In the genomic region with DNA sequence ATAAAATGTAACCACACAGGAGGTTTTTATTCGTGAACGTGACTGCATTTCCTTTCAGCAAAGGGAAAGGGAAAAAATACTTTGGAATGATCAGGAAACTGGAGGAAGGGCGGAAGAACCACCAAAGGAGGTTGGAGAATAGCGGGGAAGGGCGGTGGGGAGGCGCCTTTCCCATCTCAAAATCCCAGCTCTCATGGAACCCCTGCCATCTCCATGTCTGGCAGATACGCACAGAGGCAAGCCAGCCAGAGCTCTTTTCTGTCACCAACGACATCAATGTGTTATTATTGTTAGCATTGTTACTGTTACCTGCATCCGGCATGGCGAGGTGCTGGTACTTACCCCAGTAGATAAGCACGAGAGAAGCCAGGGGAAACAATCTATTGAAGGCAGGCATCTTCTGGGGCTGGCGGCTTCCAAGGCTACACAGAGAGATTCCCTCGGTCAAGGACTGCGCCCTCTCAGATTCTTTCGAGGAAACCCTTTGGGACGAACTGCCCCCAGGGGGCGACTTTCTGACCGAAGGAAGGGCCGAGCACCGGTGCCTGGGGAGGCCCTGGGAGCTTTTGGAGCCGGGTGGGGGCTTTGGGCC, we compare ENCODE assay signal across 8 cellular contexts. TPM values are rescaled to one million over a fixed set of nuclear protein-coding genes. Genes with fewer than 3 reads are reported as not detected.
A peak's percentile ranks its signal among the peaks of the same experiment; 100 is the strongest.
DNase-seq lines count a peak whose midpoint lies in the region; ATAC-seq, FAIRE-seq and TF ChIP-seq lines count a peak whose summit lies in the region.

No MANE protein-coding gene starts in this region.

- WGBS in GM23248 (ENCODE audit: low coverage in 1 of 2, low lambda C conversion rate in 2 of 2, missing lambda C conversion rate in 2 of 2), 2 experiments, result 10 to 11% methylated on average over 18 to 21 of the region's 21 CpGs

- no peaks in the 10 kb centered on the region for H3K36me3 ChIP-seq in GM23248 (ENCODE audit: low read depth)
- no peaks in the 10 kb centered on the region for H3K36me3 ChIP-seq in astrocyte (ENCODE audit: insufficient read depth, low read length)
- no peaks in the 10 kb centered on the region for H3K36me3 ChIP-seq in vagina

- no peaks in the 10 kb centered on the region for H3K9me3 Mint-ChIP-seq in astrocyte (ENCODE audit: unreplicated experiment)

- TF ChIP-seq POLR2A in vagina (IDR thresholded peaks at IDR 0.05), result no peak

- TF ChIP-seq CTCF in AG04450 (IDR thresholded peaks at IDR 0.05; ENCODE audit: low read depth, low read length) (no peak), astrocyte (IDR thresholded peaks at IDR 0.05; ENCODE audit: insufficient read depth, low read depth, low read length) (no peak), vagina (IDR thresholded peaks at IDR 0.05) (no peak)

- H3K9me3 ChIP-seq in AG04450 (ENCODE audit: control insufficient read depth, insufficient read depth, low read length), result no peaks in the 10 kb centered on the region; the same call in 1 of the 2 replicates
- H3K9me3 ChIP-seq in GM23248 (ENCODE audit: low read depth), result no peaks in the 10 kb centered on the region
- H3K9me3 ChIP-seq in astrocyte (ENCODE audit: insufficient read depth, low read depth, low read length), result no peaks in the 10 kb centered on the region
- H3K9me3 ChIP-seq in vagina, result no peaks in the 10 kb centered on the region

- no peak for FAIRE-seq in astrocyte (lab: Jason Lieb, UNC)

- H3K27me3 ChIP-seq in AG04450 (ENCODE audit: control insufficient read depth, insufficient read depth, low read length) (peaks cover 8% of the 10 kb centered on the region), GM23248 (replicated peaks; ENCODE audit: insufficient read depth) (peaks cover 27% of the 10 kb centered on the region), astrocyte (ENCODE audit: insufficient read depth, low read length) (peaks cover 20% of the 10 kb centered on the region), vagina (no peaks in the 10 kb centered on the region)

- H3K4me3 ChIP-seq in AG04450 (ENCODE audit: low read depth, low read length) (peak overlapping the region; percentile 66; the same call in 1 of the 2 replicates), GM23248 (peak overlapping the region; percentile 64; the same call in 1 of the 2 replicates), astrocyte (ENCODE audit: insufficient read depth, low read depth, low read length) (peak overlapping the region; percentile 69), vagina (peak overlapping the region; percentile 62 to 63)

- H2AFZ ChIP-seq in GM23248, result peak overlapping the region; percentile 55; the same call in 1 of the 2 replicates
- peak overlapping the region; percentile 97 for H2AFZ ChIP-seq in astrocyte (ENCODE audit: low read depth, low read length)

- intact Hi-C loops in left colon (cut with DNase I, micrococcal nuclease) (no loop called here), vagina (cut with DNase I) (no loop called here), sciatic nerve (cut with DNase I) (no loop called here)

- POLR2A ChIA-PET in AG04450 (lab: Yijun Ruan, JAX), result no interaction called here

- no peaks in the 10 kb centered on the region for H3K9me2 ChIP-seq in GM23248 (ENCODE audit: insufficient read depth)

- ATAC-seq in left colon (peak; percentile 4), sciatic nerve (no peak)

- H3K27ac ChIP-seq in AG04450 (ENCODE audit: low read depth, low read length) (no peak overlapping the region), GM23248 (no peak overlapping the region), astrocyte (ENCODE audit: low read depth, low read length) (no peak overlapping the region), vagina (no peak overlapping the region)

- H3K4me2 ChIP-seq in GM23248 (ENCODE audit: unreplicated experiment) (peak overlapping the region; percentile 43), astrocyte (ENCODE audit: low read length) (peak overlapping the region; percentile 98)

- in situ Hi-C loops in GM23248 (cut with MboI), result no loop called here

- H3K9ac ChIP-seq in GM23248 (no peak overlapping the region), astrocyte (ENCODE audit: low read length) (no peak overlapping the region)

- H3K4me3 Mint-ChIP-seq in astrocyte (ENCODE audit: unreplicated experiment), result peak overlapping the region; percentile 86

- H3K4me1 ChIP-seq in GM23248 (ENCODE audit: insufficient read depth), result no peaks in the 10 kb centered on the region
- peaks cover 6% of the 10 kb centered on the region for H3K4me1 ChIP-seq in astrocyte (ENCODE audit: insufficient read depth, low read length)
- peaks cover 20% of the 10 kb centered on the region for H3K4me1 ChIP-seq in vagina

- peaks cover 22% of the 10 kb centered on the region for H3K27me3 Mint-ChIP-seq in astrocyte (ENCODE audit: low read depth, unreplicated experiment)

- no peaks in the 10 kb centered on the region for H3K36me3 Mint-ChIP-seq in astrocyte (ENCODE audit: low read depth, unreplicated experiment)

- H3K4me1 Mint-ChIP-seq in astrocyte (ENCODE audit: low read depth, unreplicated experiment), result peaks cover 4% of the 10 kb centered on the region

- H4K20me1 ChIP-seq in GM23248 (ENCODE audit: insufficient read depth) (no peaks in the 10 kb centered on the region), astrocyte (ENCODE audit: insufficient read depth, low read length) (no peaks in the 10 kb centered on the region)

- CTCF ChIA-PET in AG04450 (lab: Charles Lee), result interaction anchor here (1.1 to 4.7 kb wide), 3 partner anchors 10 to 53 kb away, joined by 3 to 27 read pairs (median 10); no protein-coding TSS in a partner anchor

- no peak overlapping the region for H3K27ac Mint-ChIP-seq in astrocyte (ENCODE audit: unreplicated experiment)

- H3F3A ChIP-seq in GM23248 (ENCODE audit: insufficient read depth), result no peaks in the 10 kb centered on the region

- H3K79me2 ChIP-seq in GM23248 (ENCODE audit: insufficient read depth) (no peaks in the 10 kb centered on the region), astrocyte (ENCODE audit: insufficient read depth, low read length) (no peaks in the 10 kb centered on the region)

- no peak for DNase-seq in AG04450 (ENCODE audit: low read depth, low spot score)
- DNase-seq in GM23248, result no peak
- no peak for DNase-seq in astrocyte (ENCODE audit: low read depth)
- no peak for DNase-seq in left colon
- no peak for DNase-seq in vagina (ENCODE audit: extremely low spot score in 2 of 2)
- no peak for DNase-seq in cerebellar nuclear complex (lab: John Stamatoyannopoulos, UW)
- no peak for DNase-seq in activated gamma-delta T cell (lab: John Stamatoyannopoulos, UW)
- no peak for DNase-seq in sciatic nerve (ENCODE audit: low spot score)

RNA-seq across cellular contexts. Expression of a gene that starts 0.9 kb away (rescaled TPM):
- 0.09 and 0.17 TPM in 2 replicates for polyA plus RNA-seq in AG04450 (2011; rRNA removed)
- 0.14 and 0.17 TPM in 2 replicates for polyA minus RNA-seq in AG04450 (2011; rRNA and poly(A)+ RNA removed)
- total RNA-seq in GM23248 (2014; rRNA removed; shearing (Covaris generic)), result not detected in 2 replicates
- polyA plus RNA-seq in GM23248 (2016; fragmentation: Nextera tagmentation; extraction: Ambion mirVana), result 0.09 and 0.33 TPM in 2 replicates
- total RNA-seq in astrocyte, result 1.9 and 2.3 TPM in 2 replicates
- total RNA-seq in left colon, result under 1 TPM; 0.43 to 0.59 TPM
- total RNA-seq in vagina, result 3.2 TPM
- total RNA-seq in sciatic nerve, result 1.2 TPM
